ENCODE assay signal across 8 cellular contexts in genomic region chr20:49768204-49769124, GRCh38.
A peak's percentile ranks its signal among the peaks of the same experiment; 100 is the strongest.
DNase-seq lines count a peak whose midpoint lies in the region; ATAC-seq lines count a peak whose summit lies in the region.

No MANE protein-coding gene starts in this region.

- peak overlapping the region; percentile 9 for H3K27ac Mint-ChIP-seq in activated naive CD4-positive, alpha-beta T cell treated with anti-CD3 and anti-CD28 coated beads, Interleukin-2, amount 50 U/mL, for 24 hours

- DNase-seq in activated naive CD4-positive, alpha-beta T cell treated with Interleukin-2 at 50 U/mL for 16 hours: no peak
- DNase-seq in RPMI8226 (peak; percentile 62), midbrain (lab: John Stamatoyannopoulos, UW) (peak; percentile 8), NCI-H82 treated with DMSO at 0.1 percent for 48 hours (lab: John Stamatoyannopoulos, UW; ENCODE audit: unreplicated experiment) (no peak)
- DNase-seq in effector memory CD4-positive, alpha-beta T cell: peak in 2 of 3 donors; percentile 2 to 15
- no peak for DNase-seq in activated CD8-positive, alpha-beta memory T cell treated with anti-CD3 and anti-CD28 coated beads, Interleukin-2, amount 50 U/mL, for 4 hours

- peaks cover 19% of the 10 kb centered on the region for H3K27me3 ChIP-seq in effector memory CD4-positive, alpha-beta T cell (replicated peaks; ENCODE audit: control insufficient read depth, insufficient read depth, low read length, poor library complexity, severe bottlenecking)

- H3K36me3 ChIP-seq in effector memory CD4-positive, alpha-beta T cell (ENCODE audit: control insufficient read depth, insufficient read depth, low read length): no peaks in the 10 kb centered on the region

- peaks cover 21% of the 10 kb centered on the region for H3K4me1 ChIP-seq in effector memory CD4-positive, alpha-beta T cell (ENCODE audit: control insufficient read depth, insufficient read depth, low read length, poor library complexity, severe bottlenecking)

- no peak overlapping the region for H3K27ac ChIP-seq in effector memory CD4-positive, alpha-beta T cell (ENCODE audit: insufficient read depth, low read length, poor library complexity, severe bottlenecking)

- H3K4me3 ChIP-seq in effector memory CD4-positive, alpha-beta T cell (ENCODE audit: insufficient read depth, low read depth, low read length, poor library complexity, severe bottlenecking): no peak overlapping the region

- H3K9me3 ChIP-seq in effector memory CD4-positive, alpha-beta T cell (ENCODE audit: control insufficient read depth, low read length): no peaks in the 10 kb centered on the region

- peaks cover 26% of the 10 kb centered on the region for H3K4me1 Mint-ChIP-seq in activated naive CD4-positive, alpha-beta T cell treated with anti-CD3 and anti-CD28 coated beads, Interleukin-2, amount 50 U/mL, for 24 hours

- no peaks in the 10 kb centered on the region for H3K9me3 Mint-ChIP-seq in activated naive CD4-positive, alpha-beta T cell treated with anti-CD3 and anti-CD28 coated beads, Interleukin-2, amount 50 U/mL, for 24 hours

- H3K27me3 Mint-ChIP-seq in activated naive CD4-positive, alpha-beta T cell treated with anti-CD3 and anti-CD28 coated beads, Interleukin-2, amount 50 U/mL, for 24 hours: peaks cover 30% of the 10 kb centered on the region

- no peaks in the 10 kb centered on the region for H3K36me3 Mint-ChIP-seq in activated naive CD4-positive, alpha-beta T cell treated with anti-CD3 and anti-CD28 coated beads, Interleukin-2, amount 50 U/mL, for 24 hours

- no peak for ATAC-seq in GM21515 (IDR thresholded peaks at IDR 0.05; ENCODE audit: unreplicated experiment)

- H3K4me3 Mint-ChIP-seq in activated naive CD4-positive, alpha-beta T cell treated with anti-CD3 and anti-CD28 coated beads, Interleukin-2, amount 50 U/mL, for 24 hours: peak overlapping the region; percentile 43

Comparison
In these comparisons a context has a peak if more than half of its experiments do, and no peak if none do; other contexts are left out.
1. DNase-seq: peak in RPMI8226 (single experiment), effector memory CD4-positive, alpha-beta T cell (2 of 3) and midbrain (single experiment); none in activated naive CD4-positive, alpha-beta T cell treated with Interleukin-2 at 50 U/mL for 16 hours (single experiment), NCI-H82 treated with DMSO at 0.1 percent for 48 hours (single experiment) and activated CD8-positive, alpha-beta memory T cell treated with anti-CD3 and anti-CD28 coated beads, Interleukin-2, amount 50 U/mL, for 4 hours (single experiment).